In the genomic region with DNA sequence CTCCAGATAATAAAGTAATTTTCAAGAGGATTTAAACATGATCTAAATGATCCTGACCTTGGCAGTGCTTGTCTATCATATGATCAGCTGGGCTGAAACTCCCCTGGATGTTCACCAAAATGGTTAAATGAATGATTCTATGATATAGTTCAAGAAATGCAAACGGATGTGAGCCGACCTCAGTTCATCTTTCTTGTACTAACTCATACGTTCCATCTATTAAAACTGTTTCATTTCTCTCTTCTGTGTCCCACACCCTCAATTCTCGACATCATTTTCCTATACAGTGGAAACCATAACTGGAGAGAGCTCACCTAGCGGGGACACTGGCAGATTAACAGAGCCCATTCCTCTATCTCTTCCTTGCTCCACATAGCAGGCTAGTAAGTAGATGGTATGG, we compare ENCODE assay signal across 14 cellular contexts.
DNase-seq lines count a peak whose midpoint lies in the region; ATAC-seq and TF ChIP-seq lines count a peak whose summit lies in the region.
"Had no signal": no experiment of that assay in that cellular context is flagged by ENCODE, and none has a peak within 500 bp of the region (broad histone marks: within the 10 kb centered on the region; RNA-seq: fewer than 3 reads in every experiment).

No MANE protein-coding gene starts in this region.

- DNase-seq in activated B cell treated with CpG ODN at 0.5 μM for 24 hours = no peak
- no peak for DNase-seq in upper lobe of left lung
- no peak for DNase-seq in esophagus muscularis mucosa (ENCODE audit: extremely low spot score)
- no peak for DNase-seq in SHP77 (lab: John Stamatoyannopoulos, UW)
- no peak for DNase-seq in NCI-H187 (lab: John Stamatoyannopoulos, UW)
- DNase-seq: GDM1; GM23248; stimulated activated CD4-positive, alpha-beta T cell treated with anti-CD3 and anti-CD28 coated beads, Interleukin-15, amount 100 ng/mL, for 24 hours had no signal

- H3K4me1 Mint-ChIP-seq in activated B cell treated with CpG ODN at 0.5 μM for 24 hours = peaks cover 72% of the 10 kb centered on the region

- ATAC-seq in GM18520 (IDR thresholded peaks at IDR 0.05; ENCODE audit: unreplicated experiment) = peak; percentile 50
- peak; percentile 58 for ATAC-seq in GM21423 (IDR thresholded peaks at IDR 0.05; ENCODE audit: unreplicated experiment)
- ATAC-seq in HG02973 (IDR thresholded peaks at IDR 0.05; ENCODE audit: unreplicated experiment) = peak; percentile 64
- ATAC-seq in activated B cell treated with CpG ODN at 0.5 μM for 24 hours (ENCODE audit: low read depth) = peak; percentile 41
- no peak for ATAC-seq in upper lobe of left lung (ENCODE audit: low FRiP score in 2 of 2)
- ATAC-seq: WTC11 had no signal

- H3K27me3 ChIP-seq in upper lobe of left lung (no peaks in the 10 kb centered on the region), esophagus muscularis mucosa (no peaks in the 10 kb centered on the region)
- H3K27me3 ChIP-seq: BLaER1 treated with 17β-estradiol and CSF1 and Interleukin-3, amounts not matched to agents 10 nM and 100 nM had no signal

- peaks cover 69% of the 10 kb centered on the region for H3K36me3 Mint-ChIP-seq in activated B cell treated with CpG ODN at 0.5 μM for 24 hours (ENCODE audit: low read depth)
- H3K36me3 Mint-ChIP-seq: WTC11 had no signal

- H3K27me3 Mint-ChIP-seq in activated B cell treated with CpG ODN at 0.5 μM for 24 hours = no peaks in the 10 kb centered on the region

- CTCF ChIA-PET in activated B cell treated with CpG ODN at 0.5 μM for 24 hours (lab: Charles Lee) = interaction anchor here (1.0 kb wide), 1 partner anchor 34 kb away, joined by 5 read pairs; no protein-coding TSS in a partner anchor

- H3K4me3 ChIP-seq in upper lobe of left lung = no peak overlapping the region
- no peak overlapping the region for H3K4me3 ChIP-seq in esophagus muscularis mucosa
- H3K4me3 ChIP-seq: BLaER1 treated with 17β-estradiol and CSF1 and Interleukin-3, amounts not matched to agents 10 nM and 100 nM; GM23248 had no signal

- H3K9me3 ChIP-seq in upper lobe of left lung (no peaks in the 10 kb centered on the region), esophagus muscularis mucosa (no peaks in the 10 kb centered on the region)
- H3K9me3 ChIP-seq: BLaER1 treated with 17β-estradiol and CSF1 and Interleukin-3, amounts not matched to agents 10 nM and 100 nM had no signal

- peak overlapping the region; percentile 83 for H3K27ac Mint-ChIP-seq in activated B cell treated with CpG ODN at 0.5 μM for 24 hours
- H3K27ac Mint-ChIP-seq: WTC11 had no signal

- POLR2A ChIA-PET in activated B cell treated with CpG ODN at 0.5 μM for 24 hours (lab: Charles Lee) = interaction anchor here (1.8 kb wide), 1 partner anchor 81 kb away, joined by 8 read pairs; no protein-coding TSS in a partner anchor

- intact Hi-C loops in activated B cell treated with CpG ODN at 0.5 μM for 24 hours (cut with micrococcal nuclease) = loop anchor here (10.0 kb wide), 1 partner anchor 1014 kb away; no protein-coding TSS in a partner anchor
- intact Hi-C loops in esophagus muscularis mucosa (cut with DNase I) = no loop called here

- TF ChIP-seq EP300 in upper lobe of left lung (IDR thresholded peaks at IDR 0.05) (no peak), esophagus muscularis mucosa (IDR thresholded peaks at IDR 0.05) (no peak)

- no peak for TF ChIP-seq CTCF in activated B cell treated with CpG ODN at 0.5 μM for 24 hours (IDR thresholded peaks at IDR 0.05)
- TF ChIP-seq CTCF in upper lobe of left lung (IDR thresholded peaks at IDR 0.05) = no peak
- no peak for TF ChIP-seq CTCF in esophagus muscularis mucosa (IDR thresholded peaks at IDR 0.05)

- H3K9me3 Mint-ChIP-seq in activated B cell treated with CpG ODN at 0.5 μM for 24 hours = no peaks in the 10 kb centered on the region
- H3K9me3 Mint-ChIP-seq: WTC11 had no signal

- H3K36me3 ChIP-seq in upper lobe of left lung = peaks cover 0 to 14% (median 0%) of the 10 kb centered on the region in 4 donors
- peaks cover 0 to 17% (median 0%) of the 10 kb centered on the region in 4 donors for H3K36me3 ChIP-seq in esophagus muscularis mucosa

- peaks cover 6 to 13% (median 8%) of the 10 kb centered on the region in 4 donors for H3K4me1 ChIP-seq in upper lobe of left lung
- peaks cover 38 to 47% (median 42%) of the 10 kb centered on the region in 4 donors for H3K4me1 ChIP-seq in esophagus muscularis mucosa
- H3K4me1 ChIP-seq: parathyroid adenoma had no signal

- H3K4me3 Mint-ChIP-seq in activated B cell treated with CpG ODN at 0.5 μM for 24 hours = no peak overlapping the region
- H3K4me3 Mint-ChIP-seq: WTC11 had no signal

- no peak for TF ChIP-seq POLR2A in upper lobe of left lung (IDR thresholded peaks at IDR 0.05)
- no peak for TF ChIP-seq POLR2A in esophagus muscularis mucosa (IDR thresholded peaks at IDR 0.05; ENCODE audit: low read depth)

- no peak overlapping the region for H3K27ac ChIP-seq in upper lobe of left lung
- H3K27ac ChIP-seq in esophagus muscularis mucosa (replicated peaks in 1 of 4) = no peak overlapping the region
- H3K27ac ChIP-seq: BLaER1 treated with 17β-estradiol and CSF1 and Interleukin-3, amounts not matched to agents 10 nM and 100 nM; GM23248; parathyroid adenoma had no signal

- WGBS in upper lobe of left lung, 2 donors = 78 to 80% methylated on average over 5 of the region's 5 CpGs
- WGBS in esophagus muscularis mucosa = 73% methylated on average over 5 of the region's 5 CpGs

Comparison
In these comparisons a context has a peak if more than half of its experiments do, and no peak if none do; other contexts are left out.
1. ATAC-seq: peak in GM18520 (single experiment), GM21423 (single experiment), HG02973 (single experiment) and activated B cell treated with CpG ODN at 0.5 μM for 24 hours (single experiment); none in upper lobe of left lung (0 of 2).